8 cellular contexts compared by ENCODE assay signal in the genomic region with DNA sequence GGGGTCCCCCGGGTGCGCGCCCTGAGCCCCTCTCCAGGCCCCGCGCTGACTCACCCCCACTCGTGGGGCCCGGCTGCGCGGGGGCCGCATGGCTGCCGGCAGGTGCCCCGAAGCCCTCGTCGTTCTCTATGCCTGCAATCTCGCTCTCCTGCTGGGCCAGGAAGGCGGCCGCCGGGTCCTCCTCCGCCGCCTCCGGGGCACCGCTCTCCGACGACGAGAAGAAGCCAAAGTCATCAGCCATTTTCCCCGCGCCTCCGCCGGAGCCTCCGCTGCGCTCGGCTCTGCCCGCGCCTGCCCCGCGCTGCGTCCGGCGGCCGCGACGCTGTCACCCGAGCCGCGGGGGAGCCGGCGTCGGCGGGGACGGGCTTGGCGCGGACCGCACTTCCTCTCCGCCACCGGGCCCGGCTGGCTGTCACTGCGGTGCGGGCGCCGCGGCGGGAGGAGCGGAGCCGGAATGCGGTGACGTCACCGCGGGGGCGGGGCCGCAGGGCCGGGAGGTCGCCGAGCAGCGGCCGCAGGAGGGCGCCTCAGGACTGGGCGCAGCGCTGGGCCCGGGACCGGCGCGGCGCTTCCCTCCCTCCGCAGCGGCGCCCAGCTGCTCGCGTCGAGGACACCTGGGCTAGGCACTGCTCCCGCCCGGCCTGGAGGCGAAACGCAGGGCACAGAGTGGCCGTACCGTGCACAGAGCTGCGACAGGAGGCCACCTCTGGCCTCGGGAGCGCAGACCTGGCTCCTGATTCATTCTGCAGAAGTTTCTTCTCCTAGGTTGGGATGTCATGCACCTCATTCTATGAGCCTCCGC. TPM values are rescaled to one million over a fixed set of nuclear protein-coding genes. Genes with fewer than 3 reads are reported as not detected.
DNase-seq lines count a peak whose midpoint lies in the region; ATAC-seq and TF ChIP-seq lines count a peak whose summit lies in the region.

A gene with protein sequence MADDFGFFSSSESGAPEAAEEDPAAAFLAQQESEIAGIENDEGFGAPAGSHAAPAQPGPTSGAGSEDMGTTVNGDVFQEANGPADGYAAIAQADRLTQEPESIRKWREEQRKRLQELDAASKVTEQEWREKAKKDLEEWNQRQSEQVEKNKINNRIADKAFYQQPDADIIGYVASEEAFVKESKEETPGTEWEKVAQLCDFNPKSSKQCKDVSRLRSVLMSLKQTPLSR (minus strand): TSS at position 417 of the 802 bp plus-strand sequence. CDS start 176 bp downstream, at position 241.

- peak; percentile 95 for DNase-seq in Daoy (ENCODE audit: low read depth)
- peak; percentile 73 for DNase-seq in KG1 (lab: John Stamatoyannopoulos, UW)
- DNase-seq in RWPE2 (ENCODE audit: low spot score), result peak; percentile 87
- peak; percentile 89 for DNase-seq in activated effector memory CD4-positive, alpha-beta T cell treated with Interleukin-2 at 50 U/mL for 16 hours
- peak; percentile 69 for DNase-seq in fibroblast of the aortic adventitia (ENCODE audit: low read depth)

- peak within 1 kb of the TSS in 2 of 3 experiments; percentile 25 to 63 for H3K27ac Mint-ChIP-seq in nephron
- H3K27ac Mint-ChIP-seq in stimulated activated naive CD8-positive, alpha-beta T cell treated with anti-CD3 and anti-CD28 coated beads, Interleukin-15, Interleukin-2, amounts not matched to agents 100 ng/mL and 50 ng/mL, for 24 hours, result no peak within 1 kb of the TSS

- no peaks in the 10 kb centered on the region for H3K9me3 ChIP-seq in RWPE2 (ENCODE audit: severe bottlenecking)

- H3K4me3 ChIP-seq in RWPE2 (ENCODE audit: severe bottlenecking) (peak within 1 kb of the TSS; percentile 94), fibroblast of the aortic adventitia (ENCODE audit: low read depth, low read length) (peak within 1 kb of the TSS; percentile 80)

- peaks cover 12% of the 10 kb centered on the region for H3K27me3 Mint-ChIP-seq in nephron (ENCODE audit: low read depth)
- no peaks in the 10 kb centered on the region for H3K27me3 Mint-ChIP-seq in stimulated activated naive CD8-positive, alpha-beta T cell treated with anti-CD3 and anti-CD28 coated beads, Interleukin-15, Interleukin-2, amounts not matched to agents 100 ng/mL and 50 ng/mL, for 24 hours

- H3K27ac ChIP-seq in RWPE2 (ENCODE audit: poor library complexity, severe bottlenecking), result peak within 1 kb of the TSS; percentile 94

- H3K36me3 ChIP-seq in RWPE2 (ENCODE audit: low read depth), result peaks cover 13% of the 10 kb centered on the region

- peaks cover 8% of the 10 kb centered on the region for H3K9me3 Mint-ChIP-seq in nephron
- H3K9me3 Mint-ChIP-seq in stimulated activated naive CD8-positive, alpha-beta T cell treated with anti-CD3 and anti-CD28 coated beads, Interleukin-15, Interleukin-2, amounts not matched to agents 100 ng/mL and 50 ng/mL, for 24 hours, result no peaks in the 10 kb centered on the region

- H3K4me1 ChIP-seq in RWPE2 (ENCODE audit: insufficient read depth, poor library complexity, severe bottlenecking), result peaks cover 60% of the 10 kb centered on the region

- no peaks in the 10 kb centered on the region for H3K36me3 Mint-ChIP-seq in nephron (ENCODE audit: low read depth)
- no peaks in the 10 kb centered on the region for H3K36me3 Mint-ChIP-seq in stimulated activated naive CD8-positive, alpha-beta T cell treated with anti-CD3 and anti-CD28 coated beads, Interleukin-15, Interleukin-2, amounts not matched to agents 100 ng/mL and 50 ng/mL, for 24 hours (ENCODE audit: low read depth)

- H3K4me1 Mint-ChIP-seq in nephron, result peaks cover 13% of the 10 kb centered on the region
- H3K4me1 Mint-ChIP-seq in stimulated activated naive CD8-positive, alpha-beta T cell treated with anti-CD3 and anti-CD28 coated beads, Interleukin-15, Interleukin-2, amounts not matched to agents 100 ng/mL and 50 ng/mL, for 24 hours (ENCODE audit: low read depth), result peaks cover 35% of the 10 kb centered on the region

- peak within 1 kb of the TSS; percentile 78 to 85 (median 85) for H3K4me3 Mint-ChIP-seq in nephron
- peak within 1 kb of the TSS; percentile 84 for H3K4me3 Mint-ChIP-seq in stimulated activated naive CD8-positive, alpha-beta T cell treated with anti-CD3 and anti-CD28 coated beads, Interleukin-15, Interleukin-2, amounts not matched to agents 100 ng/mL and 50 ng/mL, for 24 hours

- H3K27me3 ChIP-seq in RWPE2 (ENCODE audit: insufficient read depth, poor library complexity, severe bottlenecking), result no peaks in the 10 kb centered on the region

- peak; percentile 93 for ATAC-seq in GM21717 (IDR thresholded peaks at IDR 0.05; ENCODE audit: unreplicated experiment)
- ATAC-seq in RWPE2 (ENCODE audit: low read depth), result peak; percentile 66

- TF ChIP-seq CTCF in RWPE2 (IDR thresholded peaks at IDR 0.05; ENCODE audit: poor library complexity, severe bottlenecking), result peak; percentile 100
- peak; percentile 43 for TF ChIP-seq CTCF in fibroblast of the aortic adventitia (IDR thresholded peaks at IDR 0.05; ENCODE audit: insufficient read depth, low read length)
- TF ChIP-seq CTCF in nephron (IDR thresholded peaks at IDR 0.05; ENCODE audit: unreplicated experiment in 3 of 3), result peak; percentile 60 to 73 (median 65)

RNA-seq across cellular contexts. Expression of the gene that starts here (rescaled TPM):
- total RNA-seq in Daoy (2014; rRNA removed; shearing (Covaris generic)), result 98.5 and 104 TPM in 2 replicates
- total RNA-seq in fibroblast of the aortic adventitia (ENCODE audit: low replicate concordance), result 49.3 and 76.5 TPM in 2 replicates

Comparison
In these comparisons a context has a peak if more than half of its experiments do, and no peak if none do; other contexts are left out.
1. Peak in every context shown above with its lines: DNase-seq, ATAC-seq, H3K4me3 ChIP-seq and H3K27ac ChIP-seq.
2. CTCF ChIP-seq: peak in every context shown above with its lines; median percentile 100 in RWPE2; 65 in nephron; 43 in fibroblast of the aortic adventitia.